9 cellular contexts compared by ENCODE assay signal in genomic region chr19:49442354-49442753, GRCh38. TPM values are rescaled to one million over a fixed set of nuclear protein-coding genes. Genes with fewer than 3 reads are reported as not detected.
DNase-seq lines count a peak whose midpoint lies in the region; ATAC-seq and TF ChIP-seq lines count a peak whose summit lies in the region.
"Had no signal": no experiment of that assay in that cellular context is flagged by ENCODE, and none has a peak within 500 bp of the region (broad histone marks: within the 10 kb centered on the region; RNA-seq: fewer than 3 reads in every experiment).

No MANE protein-coding gene starts in this region.

- H3K27me3 ChIP-seq in OCI-LY3 (ENCODE audit: low read depth, low read length) (peaks cover 43% of the 10 kb centered on the region), esophagus muscularis mucosa (peaks cover 0 to 58% (median 31%) of the 10 kb centered on the region in 4 donors), skeletal muscle tissue (ENCODE audit: control insufficient read depth in 3 of 3, insufficient read depth in 3 of 3, low read length in 3 of 3) (peaks cover 45 to 47% (median 46%) of the 10 kb centered on the region in 3 donors)

- TF ChIP-seq POLR2A in esophagus muscularis mucosa (IDR thresholded peaks at IDR 0.05; ENCODE audit: low read depth) = no peak

- WGBS in esophagus muscularis mucosa = 7% methylated on average over 11 of the region's 11 CpGs

- no peaks in the 10 kb centered on the region for H3K79me2 ChIP-seq in OCI-LY3 (ENCODE audit: low read length)

- ATAC-seq in HG03457 (IDR thresholded peaks at IDR 0.05; ENCODE audit: unreplicated experiment) = no peak

- peak overlapping the region; percentile 74 for H3K4me2 ChIP-seq in OCI-LY3 (ENCODE audit: low read length)

- H3K36me3 ChIP-seq in OCI-LY3 (replicated peaks; ENCODE audit: low read depth, low read length) (peaks cover 11% of the 10 kb centered on the region), esophagus muscularis mucosa (peaks cover 0 to 14% (median 8%) of the 10 kb centered on the region in 4 donors), skeletal muscle tissue (ENCODE audit: control insufficient read depth in 3 of 3, insufficient read depth in 3 of 3, low read length in 3 of 3) (peaks cover 6 to 8% (median 8%) of the 10 kb centered on the region in 3 donors)

- H3K9ac ChIP-seq in OCI-LY3 (ENCODE audit: low read length) = peak overlapping the region; percentile 66; the same call in 1 of the 2 replicates
- H3K9ac ChIP-seq in skeletal muscle tissue (ENCODE audit: low read depth in 1 of 3, low read length in 3 of 3) = peak overlapping the region in 1 of 3 donors; percentile 40

- TF ChIP-seq CTCF in GM12864 (IDR thresholded peaks at IDR 0.05; ENCODE audit: low read depth, low read length, missing control alignments) = no peak
- no peak for TF ChIP-seq CTCF in OCI-LY3 (IDR thresholded peaks at IDR 0.05; ENCODE audit: low read depth, low read length)
- no peak for TF ChIP-seq CTCF in esophagus muscularis mucosa (IDR thresholded peaks at IDR 0.05)

- peaks cover 4% of the 10 kb centered on the region; the same call in 1 of the 2 replicates for H3K4me1 ChIP-seq in OCI-LY3 (ENCODE audit: low read length)
- H3K4me1 ChIP-seq in esophagus muscularis mucosa = peaks cover 17 to 41% (median 32%) of the 10 kb centered on the region in 4 donors
- H3K4me1 ChIP-seq in skeletal muscle tissue (ENCODE audit: control insufficient read depth in 3 of 3, insufficient read depth in 3 of 3, low read length in 3 of 3) = peaks cover 4 to 16% (median 8%) of the 10 kb centered on the region in 3 donors

- H4K20me1 ChIP-seq in OCI-LY3 (ENCODE audit: insufficient read depth, low read length) = no peaks in the 10 kb centered on the region

- TF ChIP-seq EP300 in esophagus muscularis mucosa (IDR thresholded peaks at IDR 0.05) = no peak

- DNase-seq in GM12864 (ENCODE audit: low read depth) (no peak), esophagus muscularis mucosa (ENCODE audit: extremely low spot score) (no peak), head of caudate nucleus (no peak), midbrain (lab: John Stamatoyannopoulos, UW) (no peak)

- intact Hi-C loops in esophagus muscularis mucosa (cut with DNase I) = loop anchor here (5.0 kb wide), 2 partner anchors 175 to 215 kb away; no protein-coding TSS in a partner anchor
- intact Hi-C loops in head of caudate nucleus (cut with DNase I) = loop anchor here (5.0 to 10.0 kb wide), 2 partner anchors 50 to 218 kb away; no protein-coding TSS in a partner anchor

- H3K27ac ChIP-seq in OCI-LY3 (ENCODE audit: low read length) = no peak overlapping the region
- peak overlapping the region; percentile 71 to 90 (median 76) for H3K27ac ChIP-seq in esophagus muscularis mucosa (replicated peaks in 1 of 4)
- H3K27ac ChIP-seq in skeletal muscle tissue (ENCODE audit: low read depth, low read length) = peak overlapping the region; percentile 55

- no peaks in the 10 kb centered on the region for H3K9me3 ChIP-seq in OCI-LY3 (ENCODE audit: insufficient read depth, low read length)
- H3K9me3 ChIP-seq in esophagus muscularis mucosa = no peaks in the 10 kb centered on the region
- no peaks in the 10 kb centered on the region for H3K9me3 ChIP-seq in skeletal muscle tissue (ENCODE audit: control insufficient read depth in 3 of 3, low read length in 3 of 3)
- H3K9me3 ChIP-seq: mucosa of descending colon had no signal

- no peak overlapping the region for H2AFZ ChIP-seq in OCI-LY3 (ENCODE audit: low read depth, low read length)

- H3K4me3 ChIP-seq in GM12864 (ENCODE audit: low read depth, low read length) (peak overlapping the region; percentile 4; the same call in 1 of the 2 replicates), OCI-LY3 (ENCODE audit: low read length) (peak overlapping the region; percentile 82), esophagus muscularis mucosa (peak overlapping the region; percentile 58 to 84 (median 64)), skeletal muscle tissue (ENCODE audit: low read length in 3 of 3) (peak overlapping the region in 1 of 3 donors; percentile 55)

RNA-seq across cellular contexts. Expression of gene SLC17A7, which starts 1.0 kb away (rescaled TPM):
- total RNA-seq in esophagus muscularis mucosa (1 to 10 TPM in 2 of 4 donors, under 1 TPM in 2; 0.83 to 5.2 (median 1.3) TPM), skeletal muscle tissue (1.0 TPM)

RNA-seq across cellular contexts. Expression of gene PIH1D1, which starts 9.3 kb away (rescaled TPM):
- total RNA-seq in esophagus muscularis mucosa = 10 to 100 TPM; 73.6 to 84.0 (median 78.4) TPM
- total RNA-seq in skeletal muscle tissue = 56.4 TPM

RNA-seq across cellular contexts. Expression of gene ALDH16A1, which starts 10.7 kb away (rescaled TPM):
- total RNA-seq in esophagus muscularis mucosa = 10 to 100 TPM; 22.1 to 29.1 (median 26.2) TPM
- 20.9 TPM for total RNA-seq in skeletal muscle tissue

RNA-seq across cellular contexts. Expression of gene GFY, which starts 17.2 kb away (rescaled TPM):
- total RNA-seq in esophagus muscularis mucosa (not detected), skeletal muscle tissue (not detected)
- total RNA-seq: mucosa of descending colon; T-helper 1 cell treated with Interleukin-12 subunit alpha and Interleukin-12 subunit beta and Interleukin-4 antibody, amounts not matched to agents 30 ng/mL and 1 ng/mL, for 36 hours had no signal

RNA-seq across cellular contexts. Expression of gene PTH2, which starts 19.1 kb away (rescaled TPM):
- total RNA-seq in esophagus muscularis mucosa = not detected
- not detected for total RNA-seq in skeletal muscle tissue
- total RNA-seq: mucosa of descending colon; T-helper 1 cell treated with Interleukin-12 subunit alpha and Interleukin-12 subunit beta and Interleukin-4 antibody, amounts not matched to agents 30 ng/mL and 1 ng/mL, for 36 hours had no signal
